Comparison of ENCODE assay signal across 8 cellular contexts in genomic region chr6:29976588-29977424, GRCh38. TPM values are rescaled to one million over a fixed set of nuclear protein-coding genes. Genes with fewer than 3 reads are reported as not detected.
A peak's percentile ranks its signal among the peaks of the same experiment; 100 is the strongest.
DNase-seq lines count a peak whose midpoint lies in the region; ATAC-seq and TF ChIP-seq lines count a peak whose summit lies in the region.

No MANE protein-coding gene starts in this region.

- intact Hi-C loops in mammary epithelial cell (cut with micrococcal nuclease) (loop anchor here (1.0 to 2.0 kb wide), 3 partner anchors 16 to 36 kb away; partner anchors contain the start of gene HLA-A), sigmoid colon (cut with DNase I) (loop anchor here (1.0 to 10.0 kb wide), 4 partner anchors 35 to 88 kb away; partner anchors contain the start of genes HLA-A, POLR1H and PPP1R11)

- no TSS peak for BruUV-seq in mammary epithelial cell (replicated peaks; lab: Mats Ljungman, UMichigan)

- H2AFZ ChIP-seq in mammary epithelial cell (ENCODE audit: low read depth, low read length) = peak overlapping the region; percentile 93

- TF ChIP-seq CTCF in WERI-Rb-1 (IDR thresholded peaks at IDR 0.05; ENCODE audit: low read depth, low read length) (peak; percentile 47; the same call in 1 of the 2 replicates), mammary epithelial cell (conservative IDR thresholded peaks at IDR 0.05 in 1 of 2, IDR thresholded peaks at IDR 0.05 in 1 of 2; ENCODE audit: extremely low read depth in 1 of 2, insufficient read depth in 1 of 2, low read depth in 1 of 2, low read length in 2 of 2) (peak in 1 of 2 donors; percentile 60), sigmoid colon (IDR thresholded peaks at IDR 0.05) (peak in 3 of 4 experiments; percentile 16 to 34 (median 18))

- H3K4me3 ChIP-seq in WERI-Rb-1 (ENCODE audit: low read depth, low read length) (peak overlapping the region; percentile 33), mammary epithelial cell (replicated peaks in 1 of 3; ENCODE audit: insufficient read depth in 1 of 3, low read depth in 2 of 3, low read length in 3 of 3) (peak overlapping the region; percentile 42 to 48 (median 47)), iPS-18c (ENCODE audit: insufficient read depth, low read depth, low read length) (peak overlapping the region; percentile 44; the same call in 1 of the 2 replicates), sigmoid colon (peak overlapping the region; percentile 26 to 58 (median 54))

- WGBS in mammary epithelial cell (ENCODE audit: low coverage, missing lambda C conversion rate) = 3% methylated on average over 47 of the region's 66 CpGs
- 1 to 2% methylated on average over 66 of the region's 66 CpGs for WGBS in sigmoid colon, 2 donors

- dilution Hi-C loops in mammary epithelial cell (cut with HindIII; ENCODE audit: low sequenced_read_pairs) = no loop called here

- H3K27me3 ChIP-seq in WERI-Rb-1 (ENCODE audit: insufficient read depth, low read depth, severe bottlenecking) (peaks cover 75% of the 10 kb centered on the region), mammary epithelial cell (ENCODE audit: insufficient read depth, low read length) (peaks cover 3% of the 10 kb centered on the region), sigmoid colon (no peaks in the 10 kb centered on the region)

- H3K4me2 ChIP-seq in mammary epithelial cell (ENCODE audit: insufficient read depth, low read depth, low read length) = peak overlapping the region; percentile 92

- TF ChIP-seq EP300 in sigmoid colon (IDR thresholded peaks at IDR 0.05) = no peak

- peak; percentile 59 to 62 for TF ChIP-seq POLR2A in sigmoid colon (IDR thresholded peaks at IDR 0.05)

- no peaks in the 10 kb centered on the region for H4K20me1 ChIP-seq in mammary epithelial cell (ENCODE audit: insufficient read depth, low read length)

- H3K79me2 ChIP-seq in mammary epithelial cell (ENCODE audit: insufficient read depth, low read length) = no peaks in the 10 kb centered on the region

- DNase-seq in Caki2 (ENCODE audit: low read depth) (peak; percentile 81), H4 (ENCODE audit: low spot score) (peak; percentile 66), NCI-H146 treated with DMSO at 0.1 percent for 48 hours (lab: John Stamatoyannopoulos, UW; ENCODE audit: unreplicated experiment) (peak; percentile 46), WERI-Rb-1 (peak; percentile 81), mammary epithelial cell (peak; percentile 70), sigmoid colon (peak; percentile 92)

- H3K4me1 ChIP-seq in mammary epithelial cell (ENCODE audit: insufficient read depth, low read length) (peaks cover 4% of the 10 kb centered on the region), sigmoid colon (peaks cover 0 to 27% (median 24%) of the 10 kb centered on the region in 4 donors)

- H3K9ac ChIP-seq in mammary epithelial cell (ENCODE audit: insufficient read depth, low read length) = no peak overlapping the region

- H3K36me3 ChIP-seq in WERI-Rb-1 = no peaks in the 10 kb centered on the region
- H3K36me3 ChIP-seq in mammary epithelial cell (ENCODE audit: insufficient read depth, low read length) = no peaks in the 10 kb centered on the region
- H3K36me3 ChIP-seq in sigmoid colon = no peaks in the 10 kb centered on the region

- in situ Hi-C loops in Caki2 (cut with HindIII; ENCODE audit: low pct_unique_long_range_greater_than_20kb, low sequenced_read_pairs) (no loop called here), mammary epithelial cell (cut with MboI; ENCODE audit: low sequenced_read_pairs in 2 of 2) (no loop called here)

- ATAC-seq in HG03469 (IDR thresholded peaks at IDR 0.05; ENCODE audit: unreplicated experiment) = no peak

- H3K27ac ChIP-seq in WERI-Rb-1 (no peak overlapping the region), mammary epithelial cell (ENCODE audit: insufficient read depth, low read depth, low read length) (peak overlapping the region; percentile 32), sigmoid colon (peak overlapping the region; percentile 89 to 97 (median 93))

- CTCF ChIA-PET in mammary epithelial cell (lab: Charles Lee; ENCODE audit: low non-redundant PET) = no interaction called here

- H3K9me3 ChIP-seq in WERI-Rb-1 (ENCODE audit: severe bottlenecking) (no peaks in the 10 kb centered on the region), mammary epithelial cell (replicated peaks; ENCODE audit: insufficient read depth, low read length) (no peaks in the 10 kb centered on the region), iPS-18c (ENCODE audit: control insufficient read depth, insufficient read depth, low read length) (no peaks in the 10 kb centered on the region), sigmoid colon (no peaks in the 10 kb centered on the region)

RNA-seq across cellular contexts. Expression of gene HLA-A, which starts 34.5 kb away (rescaled TPM):
- total RNA-seq in Caki2 (2014; rRNA removed; shearing (Covaris generic); ENCODE audit: low replicate concordance) = 1,302 and 1,396 TPM in 2 replicates
- total RNA-seq in H4 (2014; rRNA removed; shearing (Covaris generic)) = 610 and 721 TPM in 2 replicates
- total RNA-seq in mammary epithelial cell = 100 to 1,000 TPM; 217 to 345 TPM
- 291 TPM for polyA plus RNA-seq in mammary epithelial cell
- polyA minus RNA-seq in mammary epithelial cell = 188 TPM
- total RNA-seq in sigmoid colon = 100 to 1,000 TPM; 279 to 524 (median 398) TPM
- polyA plus RNA-seq in sigmoid colon = 1,000 to 10,000 TPM in 1 of 3 donors, 100 to 1,000 TPM in 2; 302 to 2,938 (median 684) TPM
